ENCODE assay signal across 21 cellular contexts in genomic region chr14:38199076-38199475, GRCh38. TPM values are rescaled to one million over a fixed set of nuclear protein-coding genes. Genes with fewer than 3 reads are reported as not detected.
A peak's percentile ranks its signal among the peaks of the same experiment; 100 is the strongest.
DNase-seq lines count a peak whose midpoint lies in the region; ATAC-seq and TF ChIP-seq lines count a peak whose summit lies in the region.
"Had no signal": no experiment of that assay in that cellular context is flagged by ENCODE, and none has a peak within 500 bp of the region (broad histone marks: within the 10 kb centered on the region; RNA-seq: fewer than 3 reads in every experiment).

No MANE protein-coding gene starts in this region.

- H3K4me1 ChIP-seq in GM23248 (ENCODE audit: insufficient read depth), result peaks cover 41% of the 10 kb centered on the region
- peaks cover 28% of the 10 kb centered on the region for H3K4me1 ChIP-seq in HUES64 (ENCODE audit: insufficient read depth, low read length)
- peaks cover 62% of the 10 kb centered on the region for H3K4me1 ChIP-seq in OCI-LY1 (ENCODE audit: insufficient read depth, low read length, severe bottlenecking)
- peaks cover 10% of the 10 kb centered on the region; the same call in 1 of the 2 replicates for H3K4me1 ChIP-seq in iPS-20b (ENCODE audit: insufficient read depth, low read length)
- H3K4me1 ChIP-seq: A549 had no signal

- WGBS in GM23248 (ENCODE audit: low coverage in 1 of 2, low lambda C conversion rate in 2 of 2, missing lambda C conversion rate in 2 of 2), 2 experiments, result 85 to 88% methylated on average over 9 of the region's 9 CpGs
- WGBS in HUES64, result 78% methylated on average over 9 of the region's 9 CpGs

- H3K27ac Mint-ChIP-seq in stimulated activated naive CD8-positive, alpha-beta T cell treated with anti-CD3 and anti-CD28 coated beads, Interleukin-15, amount 100 ng/mL, for 72 hours, result no peak overlapping the region
- H3K27ac Mint-ChIP-seq: CD4-positive, alpha-beta memory T cell; T-helper 1 cell treated with Interleukin-12 subunit alpha and Interleukin-12 subunit beta and Interleukin-4 antibody, amounts not matched to agents 30 μg/mL and 1 μg/mL, for 36 hours had no signal

- peaks cover 4% of the 10 kb centered on the region for H3K4me1 Mint-ChIP-seq in stimulated activated naive CD8-positive, alpha-beta T cell treated with anti-CD3 and anti-CD28 coated beads, Interleukin-15, amount 100 ng/mL, for 72 hours

- H3K4me2 ChIP-seq in GM23248 (ENCODE audit: unreplicated experiment), result no peak overlapping the region
- peak overlapping the region; percentile 20; the same call in 1 of the 2 replicates for H3K4me2 ChIP-seq in OCI-LY1 (ENCODE audit: low read length)
- H3K4me2 ChIP-seq: A549, BLaER1, PC-9 had no signal

- H3K27ac ChIP-seq in GM23248, result peak overlapping the region; percentile 70
- H3K27ac ChIP-seq in HUES64 (ENCODE audit: low read depth, low read length), result peak overlapping the region; percentile 63; the same call in 1 of the 2 replicates
- H3K27ac ChIP-seq in OCI-LY1 (ENCODE audit: low read depth, low read length, poor library complexity, severe bottlenecking), result peak overlapping the region; percentile 33
- no peak overlapping the region for H3K27ac ChIP-seq in iPS-20b (ENCODE audit: low read length)
- H3K27ac ChIP-seq: A549, BLaER1, PC-9, RWPE1 had no signal

- H3K9me3 ChIP-seq in GM23248 (ENCODE audit: low read depth) (no peaks in the 10 kb centered on the region), HUES64 (ENCODE audit: insufficient read depth, low read depth, low read length) (no peaks in the 10 kb centered on the region), OCI-LY1 (ENCODE audit: low read length) (no peaks in the 10 kb centered on the region), iPS-20b (ENCODE audit: insufficient read depth, low read depth, low read length) (no peaks in the 10 kb centered on the region)
- H3K9me3 ChIP-seq: A549, BLaER1 had no signal

- no peaks in the 10 kb centered on the region for H3K9me2 ChIP-seq in GM23248 (ENCODE audit: insufficient read depth)
- no peaks in the 10 kb centered on the region for H3K9me2 ChIP-seq in OCI-LY1 (ENCODE audit: low read depth, low read length)

- no peaks in the 10 kb centered on the region for H3K27me3 ChIP-seq in GM23248 (replicated peaks; ENCODE audit: insufficient read depth)
- H3K27me3 ChIP-seq in HUES64 (ENCODE audit: insufficient read depth, low read length), result no peaks in the 10 kb centered on the region
- no peaks in the 10 kb centered on the region for H3K27me3 ChIP-seq in OCI-LY1 (ENCODE audit: insufficient read depth, low read length)
- H3K27me3 ChIP-seq in iPS-20b (ENCODE audit: insufficient read depth, low read length), result no peaks in the 10 kb centered on the region; the same call in 1 of the 2 replicates
- H3K27me3 ChIP-seq: BLaER1 had no signal

- H3K9me3 Mint-ChIP-seq in stimulated activated naive CD8-positive, alpha-beta T cell treated with anti-CD3 and anti-CD28 coated beads, Interleukin-15, amount 100 ng/mL, for 72 hours, result no peaks in the 10 kb centered on the region
- H3K9me3 Mint-ChIP-seq: CD4-positive, alpha-beta memory T cell; T-helper 1 cell treated with Interleukin-12 subunit alpha and Interleukin-12 subunit beta and Interleukin-4 antibody, amounts not matched to agents 30 μg/mL and 1 μg/mL, for 36 hours had no signal

- DNase-seq in GM23248 (no peak), nucleus accumbens (lab: John Stamatoyannopoulos, UW) (no peak)
- no peak for DNase-seq in stimulated activated naive CD8-positive, alpha-beta T cell treated with anti-CD3 and anti-CD28 coated beads, Interleukin-15, amount 100 ng/mL, for 72 hours
- DNase-seq: CD4-positive, alpha-beta memory T cell; DMS153; GDM1; GOT3; NCI-H1417; NCI-H187; NCI-H226; PC-9 had no signal

- H4K20me1 ChIP-seq in GM23248 (ENCODE audit: insufficient read depth) (no peaks in the 10 kb centered on the region), OCI-LY1 (ENCODE audit: insufficient read depth, low read length) (no peaks in the 10 kb centered on the region)
- H4K20me1 ChIP-seq: BLaER1 had no signal

- no peaks in the 10 kb centered on the region for H3K27me3 Mint-ChIP-seq in stimulated activated naive CD8-positive, alpha-beta T cell treated with anti-CD3 and anti-CD28 coated beads, Interleukin-15, amount 100 ng/mL, for 72 hours
- H3K27me3 Mint-ChIP-seq: CD4-positive, alpha-beta memory T cell had no signal

- ATAC-seq in stimulated activated naive CD8-positive, alpha-beta T cell treated with anti-CD3 and anti-CD28 coated beads, Interleukin-15, amount 100 ng/mL, for 72 hours, result no peak
- no peak for ATAC-seq in HG02981 (IDR thresholded peaks at IDR 0.05; ENCODE audit: unreplicated experiment)
- ATAC-seq: A549 had no signal

- TF ChIP-seq CTCF in OCI-LY1 (IDR thresholded peaks at IDR 0.05; ENCODE audit: low read length), result no peak

- H3F3A ChIP-seq in GM23248 (ENCODE audit: insufficient read depth) (peaks cover 45% of the 10 kb centered on the region), OCI-LY1 (ENCODE audit: insufficient read depth, low read length) (no peaks in the 10 kb centered on the region)

- H3K4me3 ChIP-seq in GM23248 (no peak overlapping the region), HUES64 (ENCODE audit: low read length) (no peak overlapping the region), OCI-LY1 (ENCODE audit: low read depth, low read length, poor library complexity, severe bottlenecking) (no peak overlapping the region), iPS-20b (ENCODE audit: low read length) (peak overlapping the region; percentile 9; the same call in 1 of the 2 replicates)
- H3K4me3 ChIP-seq: A549, BLaER1, PC-9 had no signal

- in situ Hi-C loops in GM23248 (cut with MboI), result no loop called here

- H3K79me2 ChIP-seq in GM23248 (ENCODE audit: insufficient read depth) (no peaks in the 10 kb centered on the region), OCI-LY1 (ENCODE audit: insufficient read depth, low read length) (no peaks in the 10 kb centered on the region)

- H2AFZ ChIP-seq in GM23248 (no peak overlapping the region), OCI-LY1 (ENCODE audit: low read length) (peak overlapping the region; percentile 57; the same call in 1 of the 2 replicates)
- H2AFZ ChIP-seq: PC-9 had no signal

- no peaks in the 10 kb centered on the region for H3K36me3 ChIP-seq in GM23248 (ENCODE audit: low read depth)
- peaks cover 58% of the 10 kb centered on the region for H3K36me3 ChIP-seq in HUES64 (ENCODE audit: insufficient read depth, low read length)
- no peaks in the 10 kb centered on the region for H3K36me3 ChIP-seq in OCI-LY1 (ENCODE audit: insufficient read depth, low read length)
- H3K36me3 ChIP-seq in iPS-20b (ENCODE audit: insufficient read depth, low read depth, low read length), result peaks cover 66% of the 10 kb centered on the region
- H3K36me3 ChIP-seq: BLaER1 had no signal

- no peak overlapping the region for H3K4me3 Mint-ChIP-seq in stimulated activated naive CD8-positive, alpha-beta T cell treated with anti-CD3 and anti-CD28 coated beads, Interleukin-15, amount 100 ng/mL, for 72 hours
- H3K4me3 Mint-ChIP-seq: CD4-positive, alpha-beta memory T cell; T-helper 1 cell treated with Interleukin-12 subunit alpha and Interleukin-12 subunit beta and Interleukin-4 antibody, amounts not matched to agents 30 μg/mL and 1 μg/mL, for 36 hours had no signal

- H3K9ac ChIP-seq in GM23248 (no peak overlapping the region), HUES64 (ENCODE audit: low read depth, low read length) (no peak overlapping the region), OCI-LY1 (ENCODE audit: low read length) (no peak overlapping the region), iPS-20b (ENCODE audit: low read depth, low read length) (no peak overlapping the region)
- H3K9ac ChIP-seq: BLaER1 had no signal

RNA-seq across cellular contexts. Expression of gene SSTR1, which starts 8.6 kb away (rescaled TPM):
- 17.6 and 18.4 TPM in 2 replicates for total RNA-seq in GM23248 (2014; rRNA removed; shearing (Covaris generic))
- 26.7 and 27.6 TPM in 2 replicates for polyA plus RNA-seq in GM23248 (2016; fragmentation: Nextera tagmentation; extraction: Ambion mirVana)
- 0.10 TPM for polyA plus RNA-seq in HUES64 (2013, experiment 1 of 2)
- polyA plus RNA-seq in HUES64 (2013, experiment 2 of 2), result 0.13 TPM
- total RNA-seq: CD4-positive, alpha-beta memory T cell; Daoy had no signal
- polyA plus RNA-seq: A549; CD4-positive, alpha-beta memory T cell had no signal

RNA-seq across cellular contexts. Expression of gene CLEC14A, which starts 56.8 kb away (rescaled TPM):
- 0.63 TPM in 1 of 2 replicates, not detected in the other for total RNA-seq in GM23248 (2014; rRNA removed; shearing (Covaris generic))
- polyA plus RNA-seq in GM23248 (2016; fragmentation: Nextera tagmentation; extraction: Ambion mirVana), result 0.10 TPM in 1 of 2 replicates, not detected in the other
- polyA plus RNA-seq in HUES64 (2013, experiment 1 of 2), result not detected
- 0.13 TPM for polyA plus RNA-seq in HUES64 (2013, experiment 2 of 2)
- total RNA-seq: CD4-positive, alpha-beta memory T cell; Daoy; HT-29 had no signal
- polyA plus RNA-seq: A549; CD4-positive, alpha-beta memory T cell had no signal
